Comparison of ENCODE assay signal across 8 cellular contexts in the genomic region with DNA sequence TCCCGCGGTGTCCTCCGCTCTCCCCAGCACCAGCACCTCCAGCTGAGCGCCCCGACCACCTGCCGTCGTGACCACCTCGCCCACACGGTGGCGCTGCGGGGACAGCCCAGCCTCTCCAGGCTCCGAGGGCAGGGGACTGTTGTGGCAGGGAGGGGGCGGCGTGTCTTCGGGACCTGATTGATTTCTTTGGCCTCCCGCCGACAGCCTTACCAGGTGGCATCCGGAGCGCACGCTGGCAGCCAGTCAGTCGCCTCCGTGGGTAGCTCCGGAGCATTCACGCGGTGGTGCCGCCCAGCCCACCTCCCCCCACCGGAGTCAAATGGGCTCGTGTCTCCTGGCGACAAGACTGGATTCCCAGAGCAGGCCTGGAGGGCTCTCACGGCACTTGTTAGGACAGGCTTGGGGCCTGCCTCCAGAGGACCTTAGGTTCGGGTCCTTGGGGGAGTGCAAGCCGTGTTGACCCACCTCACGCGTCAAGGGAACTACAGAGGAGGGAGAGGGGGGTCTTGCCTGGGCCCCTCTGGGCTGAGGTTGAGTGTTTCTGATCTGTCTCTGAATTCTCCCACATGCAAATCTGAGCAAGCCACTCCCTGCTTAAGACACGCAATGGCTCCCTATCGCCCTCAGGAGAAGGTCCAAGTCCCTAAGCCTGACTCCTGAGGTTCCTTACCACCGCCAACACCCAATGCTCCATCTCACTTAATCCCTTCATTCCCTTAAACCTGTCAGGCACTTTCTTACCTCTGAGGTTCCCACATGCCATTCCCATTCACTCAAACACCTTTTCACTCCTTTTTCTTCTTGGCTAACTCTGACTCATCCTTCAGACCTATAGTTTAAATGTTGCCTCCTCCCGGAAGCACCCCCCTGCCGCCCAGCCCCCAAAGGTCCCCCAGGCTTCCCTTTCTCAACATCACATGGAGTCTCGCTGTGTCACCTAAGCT. TPM values are rescaled to one million over a fixed set of nuclear protein-coding genes. Genes with fewer than 3 reads are reported as not detected.
A peak's percentile ranks its signal among the peaks of the same experiment; 100 is the strongest.
DNase-seq lines count a peak whose midpoint lies in the region; ATAC-seq, FAIRE-seq and TF ChIP-seq lines count a peak whose summit lies in the region.

No MANE protein-coding gene starts in this region.

- no peaks in the 10 kb centered on the region for H3K4me1 Mint-ChIP-seq in activated CD4-positive, alpha-beta T cell treated with anti-CD3 and anti-CD28 coated beads, Interleukin-2, amount 10 ng/mL, durations not matched to agents 7 days and 5 days

- no peak overlapping the region for H3K4me3 Mint-ChIP-seq in activated CD4-positive, alpha-beta T cell treated with anti-CD3 and anti-CD28 coated beads, Interleukin-2, amount 10 ng/mL, durations not matched to agents 7 days and 5 days

- WGBS in HepG2 (ENCODE audit: low lambda C conversion rate): 36% methylated on average over 12 of the region's 40 CpGs

- H2AFZ ChIP-seq in HepG2 (ENCODE audit: low read length): no peak overlapping the region

- POLR2A ChIA-PET in activated CD4-positive, alpha-beta T cell treated with anti-CD3 and anti-CD28 coated beads, Interleukin-2, amount 10 ng/mL, durations not matched to agents 7 days and 5 days (lab: Charles Lee): no interaction called here
- POLR2A ChIA-PET in HepG2 (lab: Yijun Ruan, JAX): no interaction called here

- H3K4me3 ChIP-seq in HepG2 (replicated peaks in 1 of 3; ENCODE audit: insufficient read depth in 1 of 3, low read depth in 2 of 3, low read length in 3 of 3): peak overlapping the region in 2 of 3 experiments; percentile 23 to 65; a peak in 4 of 6 replicates

- H3K9me3 Mint-ChIP-seq in activated CD4-positive, alpha-beta T cell treated with anti-CD3 and anti-CD28 coated beads, Interleukin-2, amount 10 ng/mL, durations not matched to agents 7 days and 5 days: no peaks in the 10 kb centered on the region

- peak; percentile 85 for TF ChIP-seq RAD21 in HepG2 (CRISPR knock-in tag; IDR thresholded peaks at IDR 0.05)

- ATAC-seq in HG03045 (IDR thresholded peaks at IDR 0.05; ENCODE audit: unreplicated experiment) (peak; percentile 49), HepG2 (peak; percentile 82), HG02840 (IDR thresholded peaks at IDR 0.05; ENCODE audit: low FRiP score, unreplicated experiment) (no peak)

- DNase-seq in EH (ENCODE audit: low read depth) (peak; percentile 71), NCI-H345 treated with DMSO at 0.1 percent for 48 hours (lab: John Stamatoyannopoulos, UW; ENCODE audit: unreplicated experiment) (peak; percentile 57), dermis blood vessel endothelial cell (peak; percentile 86), HepG2 (ENCODE audit: low spot score) (peak; percentile 58)
- peak; percentile 73 for DNase-seq in activated CD4-positive, alpha-beta T cell treated with anti-CD3 and anti-CD28 coated beads, Interleukin-2, amount 10 ng/mL, durations not matched to agents 7 days and 5 days
- peak; percentile 69 for DNase-seq in stimulated activated CD4-positive, alpha-beta T cell treated with anti-CD3 and anti-CD28 coated beads, Interleukin-4, amount 100 ng/mL, for 24 hours

- H3K9me3 ChIP-seq in HepG2 (ENCODE audit: low read length): no peaks in the 10 kb centered on the region

- H3K27ac ChIP-seq in HepG2 (ENCODE audit: extremely low read length, insufficient read depth, low read length): no peak overlapping the region

- no peaks in the 10 kb centered on the region for H4K20me1 ChIP-seq in HepG2 (ENCODE audit: insufficient read depth, low read length)

- no peaks in the 10 kb centered on the region for H3K36me3 Mint-ChIP-seq in activated CD4-positive, alpha-beta T cell treated with anti-CD3 and anti-CD28 coated beads, Interleukin-2, amount 10 ng/mL, durations not matched to agents 7 days and 5 days (ENCODE audit: low read depth)

- no peak for FAIRE-seq in HepG2 (lab: Jason Lieb, UNC)

- in situ Hi-C loops in HepG2 (cut with HindIII; ENCODE audit: extremely low pct_ligation_motif_present, low pct_unique_long_range_greater_than_20kb): no loop called here

- no peak for TF ChIP-seq EP300 in HepG2 (IDR thresholded peaks at IDR 0.05; ENCODE audit: low read depth in 2 of 2, low read length in 2 of 2)
- no peak for TF ChIP-seq EP300 in HepG2 (CRISPR knock-in tag; IDR thresholded peaks at IDR 0.05; ENCODE audit: borderline replicate concordance)

- TF ChIP-seq CTCF in HepG2 (CRISPR knock-in tag; IDR thresholded peaks at IDR 0.05): peak; percentile 98

- H3K4me1 ChIP-seq in HepG2 (ENCODE audit: insufficient read depth, low read length): 0 out of 2 replicates have a peak, but pooled peaks cover 5% of the 10 kb centered on the region

- H3K36me3 ChIP-seq in HepG2 (replicated peaks in 1 of 2; ENCODE audit: control insufficient read depth in 1 of 2, insufficient read depth in 2 of 2, low read length in 2 of 2): no peaks in the 10 kb centered on the region

- no peak for TF ChIP-seq POLR2A in HepG2 (IDR thresholded peaks at IDR 0.05; ENCODE audit: insufficient read depth in 1 of 2, low read depth in 2 of 2, low read length in 2 of 2)

- no peaks in the 10 kb centered on the region for H3K79me2 ChIP-seq in HepG2 (ENCODE audit: insufficient read depth, low read length)

- H3K4me2 ChIP-seq in HepG2 (ENCODE audit: low read depth, low read length): peak overlapping the region; percentile 66

- no peak overlapping the region for H3K27ac Mint-ChIP-seq in activated CD4-positive, alpha-beta T cell treated with anti-CD3 and anti-CD28 coated beads, Interleukin-2, amount 10 ng/mL, durations not matched to agents 7 days and 5 days

- peaks cover 28% of the 10 kb centered on the region for H3K27me3 Mint-ChIP-seq in activated CD4-positive, alpha-beta T cell treated with anti-CD3 and anti-CD28 coated beads, Interleukin-2, amount 10 ng/mL, durations not matched to agents 7 days and 5 days

- no peak overlapping the region for H3K9ac ChIP-seq in HepG2 (ENCODE audit: insufficient read depth, low read depth, low read length)

- peaks cover 2 to 30% of the 10 kb centered on the region in 2 experiments; a peak in 3 of 5 replicates for H3K27me3 ChIP-seq in HepG2 (ENCODE audit: control insufficient read depth in 1 of 2, insufficient read depth in 2 of 2, low read length in 2 of 2)

- intact Hi-C loops in HepG2 (cut with micrococcal nuclease; ENCODE audit: unreplicated experiment): loop anchor here (5.0 kb wide), 1 partner anchor 81 kb away; no protein-coding TSS in a partner anchor

- CTCF ChIA-PET in activated CD4-positive, alpha-beta T cell treated with anti-CD3 and anti-CD28 coated beads, Interleukin-2, amount 10 ng/mL, durations not matched to agents 7 days and 5 days (lab: Charles Lee): interaction anchor here (0.6 to 1.6 kb wide), 5 partner anchors 100 to 1076 kb away, joined by 3 to 5 read pairs (median 3); no protein-coding TSS in a partner anchor
- CTCF ChIA-PET in HepG2 (lab: Yijun Ruan, JAX; ENCODE audit: low intra/inter-chr PET ratio, low total read pairs): interaction anchor here (1.2 to 1.9 kb wide), 2 partner anchors 133 to 441 kb away, joined by 3 to 8 read pairs; no protein-coding TSS in a partner anchor

- no TSS peak for BruUV-seq in HepG2 (replicated peaks; lab: Mats Ljungman, UMichigan)

TF ChIP-seq in HepG2, 621 proteins besides CTCF, POLR2A, EP300 and RAD21 (continues in another document):
- TF ChIP-seq ZNF350 (CRISPR knock-in tag; IDR thresholded peaks at IDR 0.05; ENCODE audit: borderline replicate concordance, low read depth): 0 out of 2 replicates have a peak, but pooled peaks have one; percentile 16
- TF ChIP-seq STAG1 (CRISPR knock-in tag; IDR thresholded peaks at IDR 0.05): peak; percentile 85
- TF ChIP-seq ZNF776 (CRISPR knock-in tag; IDR thresholded peaks at IDR 0.05): 0 out of 2 replicates have a peak, but pooled peaks have one; percentile 47

RNA-seq across cellular contexts. Expression of gene GGTA1, which starts 51.2 kb away (rescaled TPM):
- not detected for total RNA-seq in activated CD4-positive, alpha-beta T cell treated with anti-CD3 and anti-CD28 coated beads, Interleukin-2, amount 10 ng/mL, durations not matched to agents 7 days and 5 days
- 6.2 and 8.7 TPM in 2 replicates for total RNA-seq in dermis blood vessel endothelial cell
- total RNA-seq in HepG2 (2016; rRNA removed; fragmentation: Illumina TruSeq; extraction: Trizol): not detected in 2 replicates
- not detected in 2 replicates for total RNA-seq in HepG2 (2016; cell fraction: cytosol; rRNA removed; fragmentation: Illumina TruSeq; extraction: Trizol; ENCODE audit: low read depth)
- total RNA-seq in HepG2 (2016; cell fraction: insoluble cytoplasmic fraction; rRNA removed; fragmentation: Illumina TruSeq; extraction: Trizol): not detected in 2 replicates
- not detected in 2 replicates for total RNA-seq in HepG2 (2016; cell fraction: membrane; rRNA removed; fragmentation: Illumina TruSeq; extraction: Trizol)
- not detected in 2 replicates for total RNA-seq in HepG2 (2016; cell fraction: nucleus; rRNA removed; fragmentation: Illumina TruSeq; extraction: Trizol)
- polyA plus RNA-seq in HepG2 (2011; rRNA removed): not detected in 2 replicates
- polyA plus RNA-seq in HepG2 (2011; cell fraction: cytosol; rRNA removed): not detected in 2 replicates
- not detected in 2 replicates for polyA plus RNA-seq in HepG2 (2011; cell fraction: nucleus; rRNA removed)
- not detected in 2 replicates for polyA plus RNA-seq in HepG2 (2012)
- not detected in 2 replicates for polyA plus RNA-seq in HepG2 (2016; cell fraction: cytosol; fragmentation: Illumina TruSeq; extraction: Trizol; ENCODE audit: low read depth)
- not detected in 2 replicates for polyA plus RNA-seq in HepG2 (2016; cell fraction: insoluble cytoplasmic fraction; fragmentation: Illumina TruSeq; extraction: Trizol; ENCODE audit: low read depth)
- not detected in 2 replicates for polyA plus RNA-seq in HepG2 (2016; cell fraction: membrane; fragmentation: Illumina TruSeq; extraction: Trizol; ENCODE audit: low read depth)
- polyA plus RNA-seq in HepG2 (2016; cell fraction: nucleus; fragmentation: Illumina TruSeq; extraction: Trizol; ENCODE audit: insufficient read depth, low read depth): not detected in 2 replicates
- polyA minus RNA-seq in HepG2 (2011; rRNA and poly(A)+ RNA removed; ENCODE audit: low replicate concordance): not detected in 2 replicates
- polyA minus RNA-seq in HepG2 (2011; cell fraction: cytosol; rRNA and poly(A)+ RNA removed): not detected in 2 replicates
- not detected in 2 replicates for polyA minus RNA-seq in HepG2 (2011; cell fraction: nucleus; rRNA and poly(A)+ RNA removed)
